In the genomic region with DNA sequence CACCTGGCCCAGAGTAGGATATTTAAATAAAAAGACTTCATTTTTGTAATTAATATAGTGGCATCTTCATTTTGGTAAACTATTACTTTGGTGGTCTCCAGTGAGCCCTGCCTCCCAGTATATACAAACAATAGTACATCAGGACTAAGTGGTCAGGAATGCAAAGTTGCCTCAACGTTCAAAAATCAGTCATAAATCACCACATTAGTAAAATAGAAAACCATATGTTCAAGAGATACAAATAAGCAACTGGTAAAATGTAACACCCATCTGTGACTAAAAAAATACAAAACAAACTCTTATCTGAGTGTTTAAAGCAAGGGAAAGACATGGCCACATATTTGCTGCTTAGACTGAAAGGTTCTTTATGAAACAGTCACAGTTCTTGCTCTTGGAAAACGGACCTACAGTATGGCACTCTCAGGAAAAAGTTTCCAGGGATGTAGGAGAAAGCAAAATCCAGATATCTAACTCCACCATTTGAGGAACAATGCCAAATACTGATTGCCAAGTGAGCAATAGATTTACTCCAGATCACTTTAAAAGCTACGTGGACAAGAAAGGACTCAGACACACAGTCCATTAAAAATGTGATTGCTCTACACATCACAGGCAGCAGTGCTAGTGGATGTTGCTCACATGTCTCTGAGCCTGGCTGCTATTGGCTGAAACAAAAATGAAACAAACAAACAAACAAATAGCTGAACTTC, we compare ENCODE assay signal across 2 cellular contexts.
TF ChIP-seq lines count a peak whose summit lies in the region.

No MANE protein-coding gene starts in this region.

TF ChIP-seq in IMR-90, 13 proteins besides CTCF, POLR2A, EP300 and RAD21:
- TF ChIP-seq MXI1 (IDR thresholded peaks at IDR 0.05; ENCODE audit: borderline replicate concordance, low read depth, low read length) (no peak), SMC3 (IDR thresholded peaks at IDR 0.05; ENCODE audit: low read depth, low read length) (no peak)
- TF ChIP-seq, protein P1, sequence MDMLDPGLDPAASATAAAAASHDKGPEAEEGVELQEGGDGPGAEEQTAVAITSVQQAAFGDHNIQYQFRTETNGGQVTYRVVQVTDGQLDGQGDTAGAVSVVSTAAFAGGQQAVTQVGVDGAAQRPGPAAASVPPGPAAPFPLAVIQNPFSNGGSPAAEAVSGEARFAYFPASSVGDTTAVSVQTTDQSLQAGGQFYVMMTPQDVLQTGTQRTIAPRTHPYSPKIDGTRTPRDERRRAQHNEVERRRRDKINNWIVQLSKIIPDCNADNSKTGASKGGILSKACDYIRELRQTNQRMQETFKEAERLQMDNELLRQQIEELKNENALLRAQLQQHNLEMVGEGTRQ (IDR thresholded peaks at IDR 0.05; ENCODE audit: low read depth, low read length): peak; percentile 51; the same call in 1 of the 2 replicates
TF ChIP-seq in IMR-90: peak in this region for 1.

TF ChIP-seq in K562, 482 proteins besides CTCF, POLR2A, EP300 and RAD21:
- no peak for TF ChIP-seq STAG1 (CRISPR knock-in tag; IDR thresholded peaks at IDR 0.05; ENCODE audit: borderline replicate concordance)
- TF ChIP-seq MTA1 (IDR thresholded peaks at IDR 0.05; ENCODE audit: borderline replicate concordance): no peak
- no peak for TF ChIP-seq EHMT2 (IDR thresholded peaks at IDR 0.05)
- TF ChIP-seq, protein P2, sequence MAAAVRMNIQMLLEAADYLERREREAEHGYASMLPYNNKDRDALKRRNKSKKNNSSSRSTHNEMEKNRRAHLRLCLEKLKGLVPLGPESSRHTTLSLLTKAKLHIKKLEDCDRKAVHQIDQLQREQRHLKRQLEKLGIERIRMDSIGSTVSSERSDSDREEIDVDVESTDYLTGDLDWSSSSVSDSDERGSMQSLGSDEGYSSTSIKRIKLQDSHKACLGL (CRISPR knock-in tag; IDR thresholded peaks at IDR 0.05; ENCODE audit: borderline replicate concordance, poor library complexity, severe bottlenecking): no peak
- TF ChIP-seq CCAR2 (IDR thresholded peaks at IDR 0.05; ENCODE audit: low read depth, low read length): no peak
- TF ChIP-seq, protein P3, sequence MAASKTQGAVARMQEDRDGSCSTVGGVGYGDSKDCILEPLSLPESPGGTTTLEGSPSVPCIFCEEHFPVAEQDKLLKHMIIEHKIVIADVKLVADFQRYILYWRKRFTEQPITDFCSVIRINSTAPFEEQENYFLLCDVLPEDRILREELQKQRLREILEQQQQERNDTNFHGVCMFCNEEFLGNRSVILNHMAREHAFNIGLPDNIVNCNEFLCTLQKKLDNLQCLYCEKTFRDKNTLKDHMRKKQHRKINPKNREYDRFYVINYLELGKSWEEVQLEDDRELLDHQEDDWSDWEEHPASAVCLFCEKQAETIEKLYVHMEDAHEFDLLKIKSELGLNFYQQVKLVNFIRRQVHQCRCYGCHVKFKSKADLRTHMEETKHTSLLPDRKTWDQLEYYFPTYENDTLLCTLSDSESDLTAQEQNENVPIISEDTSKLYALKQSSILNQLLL (CRISPR knock-in tag; IDR thresholded peaks at IDR 0.05; ENCODE audit: borderline replicate concordance): no peak
- TF ChIP-seq, protein P4, sequence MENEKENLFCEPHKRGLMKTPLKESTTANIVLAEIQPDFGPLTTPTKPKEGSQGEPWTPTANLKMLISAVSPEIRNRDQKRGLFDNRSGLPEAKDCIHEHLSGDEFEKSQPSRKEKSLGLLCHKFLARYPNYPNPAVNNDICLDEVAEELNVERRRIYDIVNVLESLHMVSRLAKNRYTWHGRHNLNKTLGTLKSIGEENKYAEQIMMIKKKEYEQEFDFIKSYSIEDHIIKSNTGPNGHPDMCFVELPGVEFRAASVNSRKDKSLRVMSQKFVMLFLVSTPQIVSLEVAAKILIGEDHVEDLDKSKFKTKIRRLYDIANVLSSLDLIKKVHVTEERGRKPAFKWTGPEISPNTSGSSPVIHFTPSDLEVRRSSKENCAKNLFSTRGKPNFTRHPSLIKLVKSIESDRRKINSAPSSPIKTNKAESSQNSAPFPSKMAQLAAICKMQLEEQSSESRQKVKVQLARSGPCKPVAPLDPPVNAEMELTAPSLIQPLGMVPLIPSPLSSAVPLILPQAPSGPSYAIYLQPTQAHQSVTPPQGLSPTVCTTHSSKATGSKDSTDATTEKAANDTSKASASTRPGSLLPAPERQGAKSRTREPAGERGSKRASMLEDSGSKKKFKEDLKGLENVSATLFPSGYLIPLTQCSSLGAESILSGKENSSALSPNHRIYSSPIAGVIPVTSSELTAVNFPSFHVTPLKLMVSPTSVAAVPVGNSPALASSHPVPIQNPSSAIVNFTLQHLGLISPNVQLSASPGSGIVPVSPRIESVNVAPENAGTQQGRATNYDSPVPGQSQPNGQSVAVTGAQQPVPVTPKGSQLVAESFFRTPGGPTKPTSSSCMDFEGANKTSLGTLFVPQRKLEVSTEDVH (IDR thresholded peaks at IDR 0.05; ENCODE audit: low read depth, partially characterized antibody): no peak
- TF ChIP-seq HDAC3 (IDR thresholded peaks at IDR 0.05; ENCODE audit: borderline replicate concordance, partially characterized antibody): no peak
- TF ChIP-seq, protein P5, sequence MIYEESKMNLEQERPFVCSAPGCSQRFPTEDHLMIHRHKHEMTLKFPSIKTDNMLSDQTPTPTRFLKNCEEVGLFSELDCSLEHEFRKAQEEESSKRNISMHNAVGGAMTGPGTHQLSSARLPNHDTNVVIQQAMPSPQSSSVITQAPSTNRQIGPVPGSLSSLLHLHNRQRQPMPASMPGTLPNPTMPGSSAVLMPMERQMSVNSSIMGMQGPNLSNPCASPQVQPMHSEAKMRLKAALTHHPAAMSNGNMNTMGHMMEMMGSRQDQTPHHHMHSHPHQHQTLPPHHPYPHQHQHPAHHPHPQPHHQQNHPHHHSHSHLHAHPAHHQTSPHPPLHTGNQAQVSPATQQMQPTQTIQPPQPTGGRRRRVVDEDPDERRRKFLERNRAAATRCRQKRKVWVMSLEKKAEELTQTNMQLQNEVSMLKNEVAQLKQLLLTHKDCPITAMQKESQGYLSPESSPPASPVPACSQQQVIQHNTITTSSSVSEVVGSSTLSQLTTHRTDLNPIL (CRISPR knock-in tag; IDR thresholded peaks at IDR 0.05): no peak
- TF ChIP-seq RBM34 (IDR thresholded peaks at IDR 0.05; ENCODE audit: borderline replicate concordance, insufficient read depth, low read length): no peak
- TF ChIP-seq, protein P1 (CRISPR knock-in tag; IDR thresholded peaks at IDR 0.05): peak; percentile 25; the same call in 1 of the 2 replicates
- no peak for TF ChIP-seq ZNF175 (CRISPR knock-in tag; IDR thresholded peaks at IDR 0.05; ENCODE audit: low read depth)
- peak; percentile 2 for TF ChIP-seq MEIS2 (IDR thresholded peaks at IDR 0.05; ENCODE audit: partially characterized antibody)
- TF ChIP-seq, protein P6, sequence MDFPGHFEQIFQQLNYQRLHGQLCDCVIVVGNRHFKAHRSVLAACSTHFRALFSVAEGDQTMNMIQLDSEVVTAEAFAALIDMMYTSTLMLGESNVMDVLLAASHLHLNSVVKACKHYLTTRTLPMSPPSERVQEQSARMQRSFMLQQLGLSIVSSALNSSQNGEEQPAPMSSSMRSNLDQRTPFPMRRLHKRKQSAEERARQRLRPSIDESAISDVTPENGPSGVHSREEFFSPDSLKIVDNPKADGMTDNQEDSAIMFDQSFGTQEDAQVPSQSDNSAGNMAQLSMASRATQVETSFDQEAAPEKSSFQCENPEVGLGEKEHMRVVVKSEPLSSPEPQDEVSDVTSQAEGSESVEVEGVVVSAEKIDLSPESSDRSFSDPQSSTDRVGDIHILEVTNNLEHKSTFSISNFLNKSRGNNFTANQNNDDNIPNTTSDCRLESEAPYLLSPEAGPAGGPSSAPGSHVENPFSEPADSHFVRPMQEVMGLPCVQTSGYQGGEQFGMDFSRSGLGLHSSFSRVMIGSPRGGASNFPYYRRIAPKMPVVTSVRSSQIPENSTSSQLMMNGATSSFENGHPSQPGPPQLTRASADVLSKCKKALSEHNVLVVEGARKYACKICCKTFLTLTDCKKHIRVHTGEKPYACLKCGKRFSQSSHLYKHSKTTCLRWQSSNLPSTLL (IDR thresholded peaks at IDR 0.05): no peak
- TF ChIP-seq, protein P7, sequence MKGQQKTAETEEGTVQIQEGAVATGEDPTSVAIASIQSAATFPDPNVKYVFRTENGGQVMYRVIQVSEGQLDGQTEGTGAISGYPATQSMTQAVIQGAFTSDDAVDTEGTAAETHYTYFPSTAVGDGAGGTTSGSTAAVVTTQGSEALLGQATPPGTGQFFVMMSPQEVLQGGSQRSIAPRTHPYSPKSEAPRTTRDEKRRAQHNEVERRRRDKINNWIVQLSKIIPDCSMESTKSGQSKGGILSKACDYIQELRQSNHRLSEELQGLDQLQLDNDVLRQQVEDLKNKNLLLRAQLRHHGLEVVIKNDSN (CRISPR knock-in tag; IDR thresholded peaks at IDR 0.05): peak; percentile 47; the same call in 1 of the 2 replicates
- TF ChIP-seq, protein P8, sequence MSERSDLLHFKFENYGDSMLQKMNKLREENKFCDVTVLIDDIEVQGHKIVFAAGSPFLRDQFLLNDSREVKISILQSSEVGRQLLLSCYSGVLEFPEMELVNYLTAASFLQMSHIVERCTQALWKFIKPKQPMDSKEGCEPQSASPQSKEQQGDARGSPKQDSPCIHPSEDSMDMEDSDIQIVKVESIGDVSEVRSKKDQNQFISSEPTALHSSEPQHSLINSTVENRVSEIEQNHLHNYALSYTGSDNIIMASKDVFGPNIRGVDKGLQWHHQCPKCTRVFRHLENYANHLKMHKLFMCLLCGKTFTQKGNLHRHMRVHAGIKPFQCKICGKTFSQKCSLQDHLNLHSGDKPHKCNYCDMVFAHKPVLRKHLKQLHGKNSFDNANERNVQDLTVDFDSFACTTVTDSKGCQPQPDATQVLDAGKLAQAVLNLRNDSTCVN (CRISPR knock-in tag; IDR thresholded peaks at IDR 0.05): no peak
